ENCODE assay signal across 11 cellular contexts in genomic region chr6:5968817-5969726, GRCh38. TPM values are rescaled to one million over a fixed set of nuclear protein-coding genes. Genes with fewer than 3 reads are reported as not detected.
A peak's percentile ranks its signal among the peaks of the same experiment; 100 is the strongest.
DNase-seq lines count a peak whose midpoint lies in the region; ATAC-seq and TF ChIP-seq lines count a peak whose summit lies in the region.
"Had no signal": no experiment of that assay in that cellular context is flagged by ENCODE, and none has a peak within 500 bp of the region (broad histone marks: within the 10 kb centered on the region; RNA-seq: fewer than 3 reads in every experiment).

No MANE protein-coding gene starts in this region.

- H3K9me3 ChIP-seq in heart left ventricle: no peaks in the 10 kb centered on the region
- H3K9me3 ChIP-seq in thyroid gland: no peaks in the 10 kb centered on the region
- H3K9me3 ChIP-seq: A549, neutrophil had no signal

- peaks cover 0 to 2% (median 0%) of the 10 kb centered on the region in 9 donors for H3K27me3 ChIP-seq in heart left ventricle
- no peaks in the 10 kb centered on the region for H3K27me3 ChIP-seq in thyroid gland

- TF ChIP-seq POLR2A in heart left ventricle (IDR thresholded peaks at IDR 0.05): no peak
- no peak for TF ChIP-seq POLR2A in thyroid gland (IDR thresholded peaks at IDR 0.05)

- H3K27ac ChIP-seq in heart left ventricle (peak overlapping the region in 2 of 12 donors; percentile 3 to 33), thyroid gland (no peak overlapping the region)
- H3K27ac ChIP-seq: A549, neutrophil had no signal

- WGBS in heart left ventricle, 4 donors: 18 to 27% (median 25%) methylated on average over 11 of the region's 11 CpGs
- 32 to 33% methylated on average over 11 of the region's 11 CpGs for WGBS in thyroid gland, 2 donors

- no peaks in the 10 kb centered on the region for H3K36me3 ChIP-seq in heart left ventricle
- no peaks in the 10 kb centered on the region for H3K36me3 ChIP-seq in thyroid gland
- H3K36me3 ChIP-seq: neutrophil had no signal

- peaks cover 0 to 13% (median 7%) of the 10 kb centered on the region in 12 donors for H3K4me1 ChIP-seq in heart left ventricle
- H3K4me1 ChIP-seq in thyroid gland: peaks cover 0 to 10% of the 10 kb centered on the region in 2 donors
- H3K4me1 ChIP-seq: A549 had no signal

- ATAC-seq in SK-N-SH treated with all-trans-retinoic acid at 6 μM for 48 hours: peak; percentile 90
- peak; percentile 78 to 96 (median 94) for ATAC-seq in heart left ventricle
- ATAC-seq: A549 had no signal

- H3K4me3 ChIP-seq in heart left ventricle (no peak overlapping the region), thyroid gland (replicated peaks in 1 of 3) (no peak overlapping the region)
- H3K4me3 ChIP-seq: A549 had no signal

- peak; percentile 5 for DNase-seq in DMS79 treated with DMSO at 0.1 percent for 48 hours (lab: John Stamatoyannopoulos, UW)
- DNase-seq in DMS79 (lab: John Stamatoyannopoulos, UW): no peak
- peak; percentile 52 to 82 (median 80) for DNase-seq in heart left ventricle
- peak; percentile 82 to 87 for DNase-seq in thyroid gland
- no peak for DNase-seq in stimulated activated CD4-positive, alpha-beta T cell treated with anti-CD3 and anti-CD28 coated beads, Interleukin-15, amount 100 ng/mL, for 24 hours
- DNase-seq in GF-D8 (lab: John Stamatoyannopoulos, UW): no peak
- no peak for DNase-seq in posterior vena cava (ENCODE audit: low spot score)
- DNase-seq: T-helper 2 cell had no signal

- TF ChIP-seq CTCF in heart left ventricle (IDR thresholded peaks at IDR 0.05): no peak
- TF ChIP-seq CTCF in thyroid gland (IDR thresholded peaks at IDR 0.05): no peak

- intact Hi-C loops in heart left ventricle (cut with DNase I): no loop called here
- intact Hi-C loops in thyroid gland (cut with DNase I): no loop called here
- intact Hi-C loops in posterior vena cava (cut with DNase I): no loop called here

TF ChIP-seq in SK-N-SH treated with all-trans-retinoic acid at 6 μM for 48 hours, 23 proteins besides CTCF, POLR2A, EP300 and RAD21:
- TF ChIP-seq ZFP3 (CRISPR knock-in tag; IDR thresholded peaks at IDR 0.05) (no peak), ZNF70 (CRISPR knock-in tag; IDR thresholded peaks at IDR 0.05) (no peak), GLIS3 (CRISPR knock-in tag; IDR thresholded peaks at IDR 0.05) (no peak), ZNF565 (CRISPR knock-in tag; conservative IDR thresholded peaks at IDR 0.05; ENCODE audit: low read depth) (no peak), CSDC2 (CRISPR knock-in tag; IDR thresholded peaks at IDR 0.05) (no peak), SNAI2 (CRISPR knock-in tag; IDR thresholded peaks at IDR 0.05) (no peak), BACH2 (CRISPR knock-in tag; IDR thresholded peaks at IDR 0.05; ENCODE audit: borderline replicate concordance) (no peak)

RNA-seq across cellular contexts. Expression of gene NRN1, which starts 37.7 kb away (rescaled TPM):
- 10 to 100 TPM in 5 of 9 donors, 1 to 10 TPM in 4; 8.3 to 21.0 (median 12.5) TPM for total RNA-seq in heart left ventricle
- polyA plus RNA-seq in heart left ventricle: 10 to 100 TPM; 10.5 to 16.3 TPM
- 10 to 100 TPM in 1 of 4 donors, 1 to 10 TPM in 3; 1.1 to 10.3 (median 6.2) TPM for total RNA-seq in thyroid gland
- 10 to 100 TPM; 12.8 to 15.9 TPM for total RNA-seq in posterior vena cava

Comparison
In these comparisons a context has a peak if more than half of its experiments do, and no peak if none do; other contexts are left out.
1. DNase-seq: peak in DMS79 treated with DMSO at 0.1 percent for 48 hours (single experiment), heart left ventricle (5 of 5) and thyroid gland (2 of 2); none in DMS79 (single experiment), stimulated activated CD4-positive, alpha-beta T cell treated with anti-CD3 and anti-CD28 coated beads, Interleukin-15, amount 100 ng/mL, for 24 hours (single experiment), GF-D8 (single experiment) and posterior vena cava (single experiment).